In the genomic region with DNA sequence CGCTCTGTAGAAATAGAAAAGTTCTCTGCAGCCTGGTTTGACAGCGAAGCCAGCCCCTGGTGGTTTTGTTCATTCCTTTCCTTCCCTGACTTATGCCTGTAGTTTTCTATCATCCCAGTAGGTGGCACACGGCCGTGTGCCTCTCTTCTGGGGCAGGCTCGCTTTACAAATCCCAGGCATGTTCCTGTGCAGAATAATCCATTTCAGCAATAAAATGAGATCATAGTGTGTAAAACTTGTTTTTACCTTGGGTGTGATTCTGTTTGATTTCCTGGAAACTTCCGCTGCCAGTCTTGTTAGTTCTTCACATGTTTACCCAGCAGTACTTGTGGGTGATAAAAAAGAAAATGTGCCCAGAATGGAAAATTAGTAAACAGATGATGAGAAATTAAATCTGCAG, we compare ENCODE assay signal across 8 cellular contexts. TPM values are rescaled to one million over a fixed set of nuclear protein-coding genes. Genes with fewer than 3 reads are reported as not detected.
DNase-seq lines count a peak whose midpoint lies in the region; ATAC-seq, FAIRE-seq and TF ChIP-seq lines count a peak whose summit lies in the region.

No MANE protein-coding gene starts in this region.

- H3K4me1 ChIP-seq in cardiac muscle cell (ENCODE audit: low read depth): no peaks in the 10 kb centered on the region

- no peaks in the 10 kb centered on the region for H3K36me3 Mint-ChIP-seq in activated naive CD4-positive, alpha-beta T cell treated with anti-CD3 and anti-CD28 coated beads, Interleukin-2, amount 50 U/mL, for 72 hours

- H3K9me3 ChIP-seq in cardiac muscle cell (ENCODE audit: low read depth): no peaks in the 10 kb centered on the region

- no peaks in the 10 kb centered on the region for H3K9me3 Mint-ChIP-seq in activated naive CD4-positive, alpha-beta T cell treated with anti-CD3 and anti-CD28 coated beads, Interleukin-2, amount 50 U/mL, for 72 hours

- H3K27me3 ChIP-seq in cardiac muscle cell: peaks cover 72% of the 10 kb centered on the region

- peak; percentile 75 to 76 for ATAC-seq in activated naive CD4-positive, alpha-beta T cell treated with anti-CD3 and anti-CD28 coated beads, Interleukin-2, amount 50 U/mL, for 72 hours
- ATAC-seq in GM19397 (IDR thresholded peaks at IDR 0.05; ENCODE audit: unreplicated experiment): no peak

- H3K27ac ChIP-seq in cardiac muscle cell: no peak overlapping the region

- TF ChIP-seq CTCF in cardiac muscle cell (IDR thresholded peaks at IDR 0.05; ENCODE audit: low read depth, low read length): peak; percentile 90

- peak overlapping the region in 1 of 2 donors; percentile 16 for H3K27ac Mint-ChIP-seq in activated naive CD4-positive, alpha-beta T cell treated with anti-CD3 and anti-CD28 coated beads, Interleukin-2, amount 50 U/mL, for 72 hours

- peak; percentile 87 for DNase-seq in AG08396 (ENCODE audit: low spot score)
- DNase-seq in GM12891 (ENCODE audit: insufficient read length, low spot score): no peak
- peak; percentile 51 for DNase-seq in HK-2 (ENCODE audit: unreplicated experiment)
- DNase-seq in NCI-H82 (lab: John Stamatoyannopoulos, UW): peak; percentile 80
- DNase-seq in activated naive CD4-positive, alpha-beta T cell treated with anti-CD3 and anti-CD28 coated beads, Interleukin-2, amount 50 U/mL, for 72 hours (ENCODE audit: low spot score in 2 of 2): peak in 1 of 2 donors; percentile 34
- DNase-seq in cardiac muscle cell (ENCODE audit: low read depth in 1 of 2, low spot score in 1 of 2): peak; percentile 65 to 76
- peak; percentile 79 for DNase-seq in retina

- FAIRE-seq in GM12891 (lab: Jason Lieb, UNC): peak; percentile 91

- H3K36me3 ChIP-seq in cardiac muscle cell: no peaks in the 10 kb centered on the region

- TF ChIP-seq POLR2A in GM12891 (IDR thresholded peaks at IDR 0.05; ENCODE audit: low read depth, low read length): no peak

- H3K4me3 ChIP-seq in cardiac muscle cell: no peak overlapping the region

TF ChIP-seq in GM12891, 5 proteins besides CTCF, POLR2A, EP300 and RAD21:
- TF ChIP-seq TAF1 (IDR thresholded peaks at IDR 0.05; ENCODE audit: low read depth, low read length): no peak
- no peak for TF ChIP-seq PAX5 (IDR thresholded peaks at IDR 0.05; ENCODE audit: insufficient read depth, low read length, severe bottlenecking)
- no peak for TF ChIP-seq POU2F2 (IDR thresholded peaks at IDR 0.05; ENCODE audit: low read depth, low read length)
- no peak for TF ChIP-seq POLR2AphosphoS5 (IDR thresholded peaks at IDR 0.05; ENCODE audit: low read depth, low read length)
- TF ChIP-seq SPI1 (IDR thresholded peaks at IDR 0.05; ENCODE audit: low read depth, low read length): no peak

RNA-seq across cellular contexts. Expression of a gene that starts 7.4 kb away (rescaled TPM):
- polyA plus RNA-seq in GM12891 (2012; ENCODE audit: low read depth, missing spikeins): 0.03 TPM
- 1 to 10 TPM in 1 of 2 donors, under 1 TPM in 1; 0.41 to 7.0 TPM for total RNA-seq in activated naive CD4-positive, alpha-beta T cell treated with anti-CD3 and anti-CD28 coated beads, Interleukin-2, amount 50 U/mL, for 72 hours
- not detected in 2 replicates for total RNA-seq in cardiac muscle cell
- not detected in 2 replicates for polyA plus RNA-seq in cardiac muscle cell
